ENCODE assay signal across 19 cellular contexts in genomic region chr2:235563056-235563777, GRCh38.
DNase-seq lines count a peak whose midpoint lies in the region; ATAC-seq, FAIRE-seq and TF ChIP-seq lines count a peak whose summit lies in the region.
"Had no signal": no experiment of that assay in that cellular context is flagged by ENCODE, and none has a peak within 500 bp of the region (broad histone marks: within the 10 kb centered on the region; RNA-seq: fewer than 3 reads in every experiment).

No MANE protein-coding gene starts in this region.

- H3K9me3 Mint-ChIP-seq in Caco-2 (ENCODE audit: unreplicated experiment), result no peaks in the 10 kb centered on the region

- no peaks in the 10 kb centered on the region for H3K36me3 ChIP-seq in Caco-2 (ENCODE audit: control insufficient read depth, insufficient read depth, low read length)
- H3K36me3 ChIP-seq in kidney (ENCODE audit: control insufficient read depth in 1 of 2, insufficient read depth in 2 of 2, low read length in 2 of 2), result no peaks in the 10 kb centered on the region
- peaks cover 0 to under 1% of the 10 kb centered on the region in 2 experiments for H3K36me3 ChIP-seq in trophoblast cell (ENCODE audit: control insufficient read depth in 1 of 2, insufficient read depth in 2 of 2, low read length in 2 of 2)
- H3K36me3 ChIP-seq: MG63, Peyer's patch had no signal

- TF ChIP-seq POLR2A in H54 (IDR thresholded peaks at IDR 0.05; ENCODE audit: low read depth, low read length), result no peak

- H3K9ac ChIP-seq in kidney (ENCODE audit: low read length in 2 of 2), result no peak overlapping the region
- no peak overlapping the region for H3K9ac ChIP-seq in trophoblast cell (ENCODE audit: low read length)
- H3K9ac ChIP-seq: KMS-11 had no signal

- no peak overlapping the region for H2BK12ac ChIP-seq in trophoblast cell (ENCODE audit: low read length)

- POLR2A ChIA-PET in Caco-2 (lab: Charles Lee), result no interaction called here

- H3K4me3 ChIP-seq in Caco-2 (ENCODE audit: low read depth, low read length) (no peak overlapping the region), kidney (ENCODE audit: low read length in 2 of 2) (no peak overlapping the region), trophoblast cell (ENCODE audit: low read depth, low read length) (no peak overlapping the region)
- H3K4me3 ChIP-seq: MG63, Peyer's patch had no signal

- H4K12ac ChIP-seq in trophoblast cell (ENCODE audit: low read depth, low read length), result no peak overlapping the region

- no peak overlapping the region for H3K4me2 ChIP-seq in trophoblast cell (ENCODE audit: low read length)
- H3K4me2 ChIP-seq: KMS-11 had no signal

- H3K4me3 Mint-ChIP-seq in Caco-2 (ENCODE audit: unreplicated experiment), result no peak overlapping the region

- BruUV-seq in Caco-2 (replicated peaks; lab: Mats Ljungman, UMichigan), result no TSS peak

- no peak overlapping the region for H3K23ac ChIP-seq in trophoblast cell (ENCODE audit: low read length)

- DNase-seq in Caco-2 (no peak), kidney (peak; percentile 44), trophoblast cell (no peak), H54 (ENCODE audit: insufficient read length, low spot score) (no peak), HPDE6-E6E7 (ENCODE audit: extremely low spot score) (no peak), head of caudate nucleus (no peak), NOMO-1 treated with DMSO at 0.1 percent for 48 hours (lab: John Stamatoyannopoulos, UW; ENCODE audit: unreplicated experiment) (no peak)
- DNase-seq: C1 segment of cervical spinal cord, MG63, NCI-H1105, NCI-H187, NCI-H510A, NCI-H82, Peyer's patch, Right ventricle myocardium superior had no signal

- H3K4ac ChIP-seq in trophoblast cell (ENCODE audit: low read depth, low read length), result peak overlapping the region; percentile 66

- H2AK5ac ChIP-seq in trophoblast cell (ENCODE audit: low read length), result no peak overlapping the region

- H3K27ac ChIP-seq in kidney (ENCODE audit: low read depth in 2 of 2, low read length in 2 of 2) (peak overlapping the region in 1 of 2 donors; percentile 33), trophoblast cell (ENCODE audit: low read depth, low read length) (no peak overlapping the region)
- H3K27ac ChIP-seq: HL-60, KMS-11, Peyer's patch had no signal

- no peak overlapping the region for H3K14ac ChIP-seq in trophoblast cell (ENCODE audit: low read length)

- peaks cover 11% of the 10 kb centered on the region for H3K4me1 ChIP-seq in Caco-2
- peaks cover 14 to 22% of the 10 kb centered on the region in 2 donors for H3K4me1 ChIP-seq in kidney (ENCODE audit: control insufficient read depth in 1 of 2, insufficient read depth in 1 of 2, low read depth in 1 of 2, low read length in 2 of 2)
- peaks cover 7 to 8% of the 10 kb centered on the region in 2 experiments for H3K4me1 ChIP-seq in trophoblast cell (ENCODE audit: control insufficient read depth in 1 of 2, insufficient read depth in 2 of 2, low read length in 2 of 2)

- intact Hi-C loops in Caco-2 (cut with micrococcal nuclease; ENCODE audit: unreplicated experiment) (no loop called here), kidney (cut with DNase I) (no loop called here), head of caudate nucleus (cut with DNase I) (no loop called here)

- CTCF ChIA-PET in Caco-2 (lab: Charles Lee), result interaction anchor here (0.5 kb wide), 1 partner anchor 31 kb away, joined by 3 read pairs; no protein-coding TSS in a partner anchor

- no peak overlapping the region for H2BK120ac ChIP-seq in trophoblast cell (ENCODE audit: insufficient read depth, low read length, poor library complexity)

- peak overlapping the region; percentile 33 for H3K18ac ChIP-seq in trophoblast cell (ENCODE audit: low read length)

- peak overlapping the region; percentile 88 for H2AFZ ChIP-seq in trophoblast cell (ENCODE audit: insufficient read depth, low read length, poor library complexity)

- peak; percentile 46 for ATAC-seq in SK-N-SH treated with all-trans-retinoic acid at 6 μM for 48 hours

- H3K4me1 Mint-ChIP-seq in Caco-2 (ENCODE audit: low read depth, unreplicated experiment), result peaks cover 20% of the 10 kb centered on the region

- H4K8ac ChIP-seq in trophoblast cell (ENCODE audit: low read depth, low read length), result no peak overlapping the region

- H3K27me3 Mint-ChIP-seq in Caco-2 (ENCODE audit: insufficient read depth, unreplicated experiment), result no peaks in the 10 kb centered on the region

- no peaks in the 10 kb centered on the region for H3K79me1 ChIP-seq in trophoblast cell (ENCODE audit: low read length)

- no peaks in the 10 kb centered on the region for H3K27me3 ChIP-seq in Caco-2 (replicated peaks; ENCODE audit: control insufficient read depth, insufficient read depth, low read length)
- H3K27me3 ChIP-seq in trophoblast cell (ENCODE audit: insufficient read depth, low read length), result no peaks in the 10 kb centered on the region
- H3K27me3 ChIP-seq: MG63, Peyer's patch had no signal

- peaks cover 14% of the 10 kb centered on the region for H3K79me2 ChIP-seq in trophoblast cell (ENCODE audit: control insufficient read depth, insufficient read depth, low read length, poor library complexity)

- no peak for FAIRE-seq in kidney (lab: Jason Lieb, UNC)
- FAIRE-seq in H54 (lab: Jason Lieb, UNC), result no peak
- FAIRE-seq: GM12891 had no signal

- H3K36me3 Mint-ChIP-seq in Caco-2 (ENCODE audit: insufficient read depth, unreplicated experiment), result no peaks in the 10 kb centered on the region

- H4K91ac ChIP-seq in trophoblast cell (ENCODE audit: low read depth, low read length), result peak overlapping the region; percentile 13

- WGBS in trophoblast cell (ENCODE audit: extremely low coverage, insufficient coverage, insufficient read length), result no CpG with 5 or more reads among the region's 13 CpGs

- H3K27ac Mint-ChIP-seq in Caco-2 (ENCODE audit: unreplicated experiment), result peak overlapping the region; percentile 33

- no peak overlapping the region for H2BK5ac ChIP-seq in trophoblast cell (ENCODE audit: low read depth, low read length, poor library complexity)

- no peak for TF ChIP-seq CTCF in Caco-2 (IDR thresholded peaks at IDR 0.05; ENCODE audit: insufficient read depth in 1 of 2, low read depth in 1 of 2, low read length in 1 of 2, severe bottlenecking in 1 of 2, unreplicated experiment in 1 of 2)
- TF ChIP-seq CTCF in kidney (IDR thresholded peaks at IDR 0.05; ENCODE audit: borderline replicate concordance, extremely low read depth, insufficient read depth), result no peak

- H3K9me3 ChIP-seq in Caco-2 (no peaks in the 10 kb centered on the region), kidney (ENCODE audit: control insufficient read depth in 1 of 2, low read length in 2 of 2) (peaks cover 0 to under 1% of the 10 kb centered on the region in 2 donors), trophoblast cell (ENCODE audit: insufficient read depth, low read depth, low read length) (peaks cover 2% of the 10 kb centered on the region)
- H3K9me3 ChIP-seq: MG63, Peyer's patch had no signal

TF ChIP-seq in SK-N-SH treated with all-trans-retinoic acid at 6 μM for 48 hours, 23 proteins besides CTCF, POLR2A, EP300 and RAD21:
- no peak for TF ChIP-seq RARB (CRISPR knock-in tag; IDR thresholded peaks at IDR 0.05)
- no peak for TF ChIP-seq TSHZ2 (CRISPR knock-in tag; IDR thresholded peaks at IDR 0.05)
- TF ChIP-seq BACH2 (CRISPR knock-in tag; IDR thresholded peaks at IDR 0.05; ENCODE audit: borderline replicate concordance), result no peak
- TF ChIP-seq ZFP30 (CRISPR knock-in tag; IDR thresholded peaks at IDR 0.05), result no peak
- TF ChIP-seq CREB5 (CRISPR knock-in tag; IDR thresholded peaks at IDR 0.05; ENCODE audit: low read depth), result no peak
- no peak for TF ChIP-seq ZNF8 (CRISPR knock-in tag; IDR thresholded peaks at IDR 0.05)
- no peak for TF ChIP-seq OSR1 (CRISPR knock-in tag; IDR thresholded peaks at IDR 0.05)
- no peak for TF ChIP-seq ISL1 (CRISPR knock-in tag; IDR thresholded peaks at IDR 0.05)
- TF ChIP-seq ZNF70 (CRISPR knock-in tag; IDR thresholded peaks at IDR 0.05), result no peak
- TF ChIP-seq ZNF565 (CRISPR knock-in tag; conservative IDR thresholded peaks at IDR 0.05; ENCODE audit: low read depth), result no peak
- no peak for TF ChIP-seq ZC3H10 (CRISPR knock-in tag; IDR thresholded peaks at IDR 0.05)
